Comparison of ENCODE assay signal across 17 cellular contexts in genomic region chr2:3173031-3173430, GRCh38.
DNase-seq lines count a peak whose midpoint lies in the region; ATAC-seq and TF ChIP-seq lines count a peak whose summit lies in the region.
"Had no signal": no experiment of that assay in that cellular context is flagged by ENCODE, and none has a peak within 500 bp of the region (broad histone marks: within the 10 kb centered on the region; RNA-seq: fewer than 3 reads in every experiment).

No MANE protein-coding gene starts in this region.

- no peaks in the 10 kb centered on the region for H4K20me1 ChIP-seq in SK-N-SH (ENCODE audit: insufficient read depth)

- no peak for ATAC-seq in activated naive CD8-positive, alpha-beta T cell treated with anti-CD3 and anti-CD28 coated beads, Interleukin-2, amount 10 ng/mL, durations not matched to agents 7 days and 5 days (ENCODE audit: low read depth)
- ATAC-seq in upper lobe of right lung (no peak), GM18873 (IDR thresholded peaks at IDR 0.05; ENCODE audit: low FRiP score, unreplicated experiment) (no peak)
- ATAC-seq: K562 had no signal

- H3K4me2 ChIP-seq in SK-N-SH, result no peak overlapping the region

- intact Hi-C loops in upper lobe of right lung (cut with DNase I), result no loop called here

- 97% methylated on average over 10 of the region's 14 CpGs for WGBS in SK-N-SH (ENCODE audit: low lambda C conversion rate)

- no peaks in the 10 kb centered on the region for H3K4me1 Mint-ChIP-seq in activated naive CD8-positive, alpha-beta T cell treated with anti-CD3 and anti-CD28 coated beads, Interleukin-2, amount 10 ng/mL, durations not matched to agents 7 days and 5 days
- H3K4me1 Mint-ChIP-seq in activated naive CD8-positive, alpha-beta T cell treated with anti-CD3 and anti-CD28 coated beads for 36 hours, result no peaks in the 10 kb centered on the region
- peaks cover 68% of the 10 kb centered on the region for H3K4me1 Mint-ChIP-seq in nephron progenitor cell

- peak overlapping the region; percentile 31 for H3K27ac ChIP-seq in epithelial cell of prostate
- H3K27ac ChIP-seq in upper lobe of right lung, result no peak overlapping the region
- no peak overlapping the region; a peak in 1 of 4 replicates for H3K27ac ChIP-seq in SK-N-SH (ENCODE audit: low read depth in 2 of 2, low read length in 1 of 2)

- peaks cover 6% of the 10 kb centered on the region for H3K36me3 Mint-ChIP-seq in activated naive CD8-positive, alpha-beta T cell treated with anti-CD3 and anti-CD28 coated beads, Interleukin-2, amount 10 ng/mL, durations not matched to agents 7 days and 5 days
- H3K36me3 Mint-ChIP-seq in activated naive CD8-positive, alpha-beta T cell treated with anti-CD3 and anti-CD28 coated beads for 36 hours, result peaks cover 26% of the 10 kb centered on the region
- H3K36me3 Mint-ChIP-seq in nephron progenitor cell (ENCODE audit: low read depth), result peaks cover 29% of the 10 kb centered on the region

- no peaks in the 10 kb centered on the region for H3F3A ChIP-seq in SK-N-SH (replicated peaks; ENCODE audit: insufficient read depth)

- peak; percentile 11 for DNase-seq in activated naive CD8-positive, alpha-beta T cell treated with anti-CD3 and anti-CD28 coated beads, Interleukin-2, amount 10 ng/mL, durations not matched to agents 7 days and 5 days
- no peak for DNase-seq in activated naive CD8-positive, alpha-beta T cell treated with anti-CD3 and anti-CD28 coated beads for 36 hours
- DNase-seq in epithelial cell of prostate (ENCODE audit: low read depth, low spot score) (no peak), nephron progenitor cell (no peak), upper lobe of right lung (peak; percentile 35), SK-N-SH (no peak)
- no peak for DNase-seq in central memory CD4-positive, alpha-beta T cell
- DNase-seq: BE2C, DMS53, NCI-H1092 treated with DMSO at 0.1 percent for 48 hours, NCI-H2081 treated with DMSO at 0.1 percent for 48 hours, NCI-H774, OCI-M1, SIG-M5 had no signal

- H2AFZ ChIP-seq in SK-N-SH (ENCODE audit: low read depth), result no peak overlapping the region

- H3K9me2 ChIP-seq in SK-N-SH, result no peaks in the 10 kb centered on the region

- TF ChIP-seq CTCF in nephron progenitor cell (IDR thresholded peaks at IDR 0.05), result no peak
- no peak for TF ChIP-seq CTCF in upper lobe of right lung (IDR thresholded peaks at IDR 0.05)
- no peak for TF ChIP-seq CTCF in SK-N-SH (IDR thresholded peaks at IDR 0.05)

- H3K27ac Mint-ChIP-seq in activated naive CD8-positive, alpha-beta T cell treated with anti-CD3 and anti-CD28 coated beads, Interleukin-2, amount 10 ng/mL, durations not matched to agents 7 days and 5 days, result no peak overlapping the region
- no peak overlapping the region for H3K27ac Mint-ChIP-seq in activated naive CD8-positive, alpha-beta T cell treated with anti-CD3 and anti-CD28 coated beads for 36 hours
- H3K27ac Mint-ChIP-seq in nephron progenitor cell, result peak overlapping the region; percentile 61
- H3K27ac Mint-ChIP-seq: CD4-positive, alpha-beta T cell had no signal

- no peaks in the 10 kb centered on the region for H3K79me2 ChIP-seq in SK-N-SH (ENCODE audit: insufficient read depth)

- H3K4me3 Mint-ChIP-seq in activated naive CD8-positive, alpha-beta T cell treated with anti-CD3 and anti-CD28 coated beads, Interleukin-2, amount 10 ng/mL, durations not matched to agents 7 days and 5 days, result no peak overlapping the region
- no peak overlapping the region for H3K4me3 Mint-ChIP-seq in activated naive CD8-positive, alpha-beta T cell treated with anti-CD3 and anti-CD28 coated beads for 36 hours
- H3K4me3 Mint-ChIP-seq in nephron progenitor cell, result no peak overlapping the region
- H3K4me3 Mint-ChIP-seq: CD4-positive, alpha-beta T cell had no signal

- no peak for TF ChIP-seq RAD21 in SK-N-SH (IDR thresholded peaks at IDR 0.05; ENCODE audit: low read length)

- H3K9me3 ChIP-seq in upper lobe of right lung (no peaks in the 10 kb centered on the region), SK-N-SH (no peaks in the 10 kb centered on the region)
- H3K9me3 ChIP-seq: BE2C had no signal

- H3K36me3 ChIP-seq in upper lobe of right lung (no peaks in the 10 kb centered on the region), SK-N-SH (replicated peaks in 1 of 2; ENCODE audit: control insufficient read depth in 1 of 2, insufficient read depth in 2 of 2, low read length in 1 of 2) (peaks cover 0 to 40% of the 10 kb centered on the region in 2 experiments)
- H3K36me3 ChIP-seq: BE2C had no signal

- no peaks in the 10 kb centered on the region for H3K27me3 ChIP-seq in upper lobe of right lung
- no peaks in the 10 kb centered on the region for H3K27me3 ChIP-seq in SK-N-SH (ENCODE audit: insufficient read depth)
- H3K27me3 ChIP-seq: BE2C had no signal

- no peaks in the 10 kb centered on the region for H3K9me3 Mint-ChIP-seq in activated naive CD8-positive, alpha-beta T cell treated with anti-CD3 and anti-CD28 coated beads, Interleukin-2, amount 10 ng/mL, durations not matched to agents 7 days and 5 days
- no peaks in the 10 kb centered on the region for H3K9me3 Mint-ChIP-seq in activated naive CD8-positive, alpha-beta T cell treated with anti-CD3 and anti-CD28 coated beads for 36 hours
- no peaks in the 10 kb centered on the region for H3K9me3 Mint-ChIP-seq in nephron progenitor cell
- H3K9me3 Mint-ChIP-seq: CD4-positive, alpha-beta T cell had no signal

- H3K4me1 ChIP-seq in upper lobe of right lung, result no peaks in the 10 kb centered on the region
- H3K4me1 ChIP-seq in SK-N-SH (ENCODE audit: control insufficient read depth in 1 of 2, insufficient read depth in 2 of 2, low read depth in 1 of 2, low read length in 1 of 2), result peaks cover 0 to 43% of the 10 kb centered on the region in 2 experiments; a peak in 1 of 4 replicates

- no peaks in the 10 kb centered on the region for H3K27me3 Mint-ChIP-seq in activated naive CD8-positive, alpha-beta T cell treated with anti-CD3 and anti-CD28 coated beads, Interleukin-2, amount 10 ng/mL, durations not matched to agents 7 days and 5 days
- H3K27me3 Mint-ChIP-seq in activated naive CD8-positive, alpha-beta T cell treated with anti-CD3 and anti-CD28 coated beads for 36 hours, result no peaks in the 10 kb centered on the region
- no peaks in the 10 kb centered on the region for H3K27me3 Mint-ChIP-seq in nephron progenitor cell (ENCODE audit: low read depth, poor library complexity)
- H3K27me3 Mint-ChIP-seq: CD4-positive, alpha-beta T cell had no signal

- no peak for TF ChIP-seq EP300 in SK-N-SH (IDR thresholded peaks at IDR 0.05; ENCODE audit: borderline replicate concordance in 1 of 2, low read depth in 1 of 2, low read length in 1 of 2)

- no peak overlapping the region for H3K9ac ChIP-seq in SK-N-SH

- POLR2A ChIA-PET in activated naive CD8-positive, alpha-beta T cell treated with anti-CD3 and anti-CD28 coated beads, Interleukin-2, amount 10 ng/mL, durations not matched to agents 7 days and 5 days (lab: Charles Lee), result no interaction called here
- POLR2A ChIA-PET in SK-N-SH (lab: Yijun Ruan, JAX), result no interaction called here

- no peak overlapping the region for H3K4me3 ChIP-seq in upper lobe of right lung
- H3K4me3 ChIP-seq in SK-N-SH (ENCODE audit: low read depth in 2 of 2, low read length in 1 of 2), result no peak overlapping the region
- H3K4me3 ChIP-seq: K562 had no signal

- CTCF ChIA-PET in SK-N-SH (lab: Yijun Ruan, JAX), result no interaction called here

TF ChIP-seq in SK-N-SH, 30 proteins besides CTCF, POLR2A, EP300 and RAD21:
- TF ChIP-seq TAF1 (IDR thresholded peaks at IDR 0.05; ENCODE audit: borderline replicate concordance, low read depth, low read length) (no peak), YY1 (IDR thresholded peaks at IDR 0.05; ENCODE audit: low read depth) (no peak), SIN3A (IDR thresholded peaks at IDR 0.05; ENCODE audit: borderline replicate concordance, low read depth, low read length) (no peak), TCF12 (IDR thresholded peaks at IDR 0.05) (no peak), SMC3 (IDR thresholded peaks at IDR 0.05; ENCODE audit: low read depth, low read length) (no peak), GATA2 (CRISPR knock-in tag; IDR thresholded peaks at IDR 0.05) (no peak), RXRA (IDR thresholded peaks at IDR 0.05; ENCODE audit: borderline replicate concordance, low read depth) (no peak), GABPA (IDR thresholded peaks at IDR 0.05; ENCODE audit: low read depth) (no peak), USF1 (IDR thresholded peaks at IDR 0.05; ENCODE audit: borderline replicate concordance, low read depth) (no peak), MXI1 (IDR thresholded peaks at IDR 0.05; ENCODE audit: low read depth, low read length) (no peak), PBX3 (IDR thresholded peaks at IDR 0.05) (no peak)
TF ChIP-seq in SK-N-SH: peak in this region for 0.

Comparison
In these comparisons a context has a peak if more than half of its experiments do, and no peak if none do; other contexts are left out.
1. DNase-seq: peak in activated naive CD8-positive, alpha-beta T cell treated with anti-CD3 and anti-CD28 coated beads, Interleukin-2, amount 10 ng/mL, durations not matched to agents 7 days and 5 days (single experiment) and upper lobe of right lung (single experiment); none in activated naive CD8-positive, alpha-beta T cell treated with anti-CD3 and anti-CD28 coated beads for 36 hours (single experiment), epithelial cell of prostate (single experiment), nephron progenitor cell (single experiment), central memory CD4-positive, alpha-beta T cell (single experiment) and SK-N-SH (single experiment).